In genomic region chr9:34515959-34516358, GRCh38 we compare ENCODE assay signal across 24 cellular contexts. TPM values are rescaled to one million over a fixed set of nuclear protein-coding genes. Genes with fewer than 3 reads are reported as not detected.
DNase-seq lines count a peak whose midpoint lies in the region; ATAC-seq, FAIRE-seq and TF ChIP-seq lines count a peak whose summit lies in the region.
"Had no signal": no experiment of that assay in that cellular context is flagged by ENCODE, and none has a peak within 500 bp of the region (broad histone marks: within the 10 kb centered on the region; RNA-seq: fewer than 3 reads in every experiment).

No MANE protein-coding gene starts in this region.

- H4K8ac ChIP-seq in H1 (ENCODE audit: extremely low read depth, insufficient read depth, low read length) = no peak overlapping the region

- ATAC-seq in RWPE2 (ENCODE audit: low read depth) = no peak
- no peak for ATAC-seq in HepG2
- ATAC-seq: GM12878, GM23338 had no signal

- H3K4me1 ChIP-seq in HEK293 (ENCODE audit: control insufficient read depth, insufficient read depth, low read length) (peaks cover 3% of the 10 kb centered on the region), RWPE2 (ENCODE audit: insufficient read depth, poor library complexity, severe bottlenecking) (no peaks in the 10 kb centered on the region), H1 (replicated peaks in 1 of 4; ENCODE audit: control insufficient read depth in 3 of 4, insufficient read depth in 4 of 4, low read length in 3 of 4) (peaks cover 15 to 22% (median 18%) of the 10 kb centered on the region in 4 experiments), sigmoid colon (no peaks in the 10 kb centered on the region), HepG2 (ENCODE audit: insufficient read depth, low read length) (peaks cover 16% of the 10 kb centered on the region)

- H3K36me3 ChIP-seq in HEK293 (ENCODE audit: control insufficient read depth in 2 of 2, insufficient read depth in 1 of 2, low read length in 2 of 2) (no peaks in the 10 kb centered on the region), RWPE2 (ENCODE audit: low read depth) (no peaks in the 10 kb centered on the region), H1 (ENCODE audit: control insufficient read depth in 2 of 4, insufficient read depth in 4 of 4, low read length in 3 of 4) (no peaks in the 10 kb centered on the region), sigmoid colon (no peaks in the 10 kb centered on the region), HepG2 (replicated peaks in 1 of 2; ENCODE audit: control insufficient read depth in 1 of 2, insufficient read depth in 2 of 2, low read length in 2 of 2) (no peaks in the 10 kb centered on the region)
- H3K36me3 ChIP-seq: HAP-1 had no signal

- TF ChIP-seq POLR2A in H1 (IDR thresholded peaks at IDR 0.05; ENCODE audit: control extremely low read depth in 1 of 2, low read depth in 2 of 2, low read length in 2 of 2) (no peak), sigmoid colon (IDR thresholded peaks at IDR 0.05) (no peak), HepG2 (IDR thresholded peaks at IDR 0.05; ENCODE audit: insufficient read depth in 1 of 2, low read depth in 2 of 2, low read length in 2 of 2) (no peak)

- no peaks in the 10 kb centered on the region for H3K23me2 ChIP-seq in H1 (ENCODE audit: low read depth, low read length)

- H4K5ac ChIP-seq in H1 (ENCODE audit: insufficient read length, low read depth, low read length) = no peak overlapping the region

- no peak overlapping the region for H3K18ac ChIP-seq in H1 (ENCODE audit: extremely low read depth, low read length)

- no peaks in the 10 kb centered on the region for H3K79me1 ChIP-seq in H1 (ENCODE audit: low read depth, low read length)

- H3K79me2 ChIP-seq in H1 (ENCODE audit: control insufficient read depth in 1 of 2, insufficient read depth in 2 of 2, low read length in 2 of 2) (no peaks in the 10 kb centered on the region), HepG2 (ENCODE audit: insufficient read depth, low read length) (no peaks in the 10 kb centered on the region)

- CTCF ChIA-PET in HEK293 (lab: Yijun Ruan, JAX) = interaction anchor here (0.7 kb wide), 1 partner anchor 267 kb away, joined by 4 read pairs; no protein-coding TSS in a partner anchor
- CTCF ChIA-PET in H1 (lab: Charles Lee; ENCODE audit: partially characterized antibody) = interaction anchor here (1.8 to 5.7 kb wide), 4 partner anchors 14 to 75 kb away, joined by 5 to 53 read pairs (median 15); no protein-coding TSS in a partner anchor
- CTCF ChIA-PET in HepG2 (lab: Yijun Ruan, JAX; ENCODE audit: low intra/inter-chr PET ratio, low total read pairs) = no interaction called here

- no peak overlapping the region for H4K91ac ChIP-seq in H1 (replicated peaks; ENCODE audit: insufficient read length, low read length)

- H3K9me3 ChIP-seq in HEK293 (ENCODE audit: control insufficient read depth, insufficient read depth, low read depth, low read length) (no peaks in the 10 kb centered on the region), RWPE2 (ENCODE audit: severe bottlenecking) (no peaks in the 10 kb centered on the region), H1 (ENCODE audit: insufficient read depth in 2 of 2, low read depth in 1 of 2, low read length in 1 of 2) (no peaks in the 10 kb centered on the region), sigmoid colon (no peaks in the 10 kb centered on the region), HepG2 (ENCODE audit: low read length) (no peaks in the 10 kb centered on the region)
- H3K9me3 ChIP-seq: HAP-1 had no signal

- in situ Hi-C loops in HepG2 (cut with HindIII; ENCODE audit: extremely low pct_ligation_motif_present, low pct_unique_long_range_greater_than_20kb) = no loop called here

- DNase-seq in RWPE2 (ENCODE audit: low spot score) (peak; percentile 23), H1 (ENCODE audit: low read depth in 1 of 2, low spot score in 2 of 2) (no peak), sigmoid colon (peak; percentile 9), NCI-H345 (lab: John Stamatoyannopoulos, UW) (no peak), HT-29 (ENCODE audit: low spot score) (no peak), HepG2 (ENCODE audit: low spot score) (no peak), NCI-H748 (lab: John Stamatoyannopoulos, UW; ENCODE audit: unreplicated experiment) (no peak)
- DNase-seq: CD4-positive, alpha-beta T cell; CD8-positive, alpha-beta memory T cell; DMS 273 treated with DMSO at 0.1 percent for 48 hours; DMS79; EL; GDM1 had no signal

- no peak overlapping the region for H2BK120ac ChIP-seq in H1 (replicated peaks; ENCODE audit: low read depth, low read length)

- H3K27me3 ChIP-seq in RWPE2 (ENCODE audit: insufficient read depth, poor library complexity, severe bottlenecking) (no peaks in the 10 kb centered on the region), H1 (replicated peaks in 1 of 4; ENCODE audit: control insufficient read depth in 3 of 4, extremely low read depth in 1 of 4, insufficient read depth in 3 of 4, low read length in 3 of 4) (no peaks in the 10 kb centered on the region; a peak in 1 of 7 replicates), sigmoid colon (no peaks in the 10 kb centered on the region), HepG2 (ENCODE audit: control insufficient read depth in 1 of 2, insufficient read depth in 2 of 2, low read length in 2 of 2) (peaks cover 4 to 23% of the 10 kb centered on the region in 2 experiments; a peak in 3 of 5 replicates)

- H3K4me3 ChIP-seq in HEK293 (ENCODE audit: low read depth, low read length) (no peak overlapping the region), RWPE2 (ENCODE audit: severe bottlenecking) (no peak overlapping the region), H1 (ENCODE audit: extremely low read depth in 1 of 4, insufficient read depth in 2 of 4, low read depth in 3 of 4, low read length in 4 of 4) (no peak overlapping the region), sigmoid colon (no peak overlapping the region), HepG2 (replicated peaks in 1 of 3; ENCODE audit: insufficient read depth in 1 of 3, low read depth in 2 of 3, low read length in 3 of 3) (no peak overlapping the region)
- H3K4me3 ChIP-seq: GM12878, GM23338, HAP-1 had no signal

- no peak overlapping the region; the same call in 1 of the 2 replicates for H2BK12ac ChIP-seq in H1 (ENCODE audit: low read depth, low read length)

- H2AFZ ChIP-seq in H1 (ENCODE audit: low read length) (no peak overlapping the region), HepG2 (ENCODE audit: low read length) (no peak overlapping the region)
- H2AFZ ChIP-seq: GM23338 had no signal

- intact Hi-C loops in sigmoid colon (cut with DNase I) (no loop called here), HepG2 (cut with micrococcal nuclease; ENCODE audit: unreplicated experiment) (no loop called here)

- H3K9ac ChIP-seq in H1 (replicated peaks in 1 of 4; ENCODE audit: extremely low read depth in 1 of 4, low read depth in 3 of 4, low read length in 3 of 4) = no peak overlapping the region
- no peak overlapping the region for H3K9ac ChIP-seq in HepG2 (ENCODE audit: insufficient read depth, low read depth, low read length)

- no peak overlapping the region for H2BK15ac ChIP-seq in H1 (ENCODE audit: low read length)

- TF ChIP-seq RAD21 in H1 (IDR thresholded peaks at IDR 0.05 in 1 of 2, conservative IDR thresholded peaks at IDR 0.05 in 1 of 2; ENCODE audit: low read depth in 2 of 2, low read length in 2 of 2) (no peak), HepG2 (CRISPR knock-in tag; IDR thresholded peaks at IDR 0.05) (no peak)

- H3K56ac ChIP-seq in H1 (replicated peaks; ENCODE audit: insufficient read length, low read depth, low read length) = no peak overlapping the region

- no peak for TF ChIP-seq CTCF in HEK293 (tag by site-specific recombination; IDR thresholded peaks at IDR 0.05)
- TF ChIP-seq CTCF in RWPE2 (IDR thresholded peaks at IDR 0.05; ENCODE audit: poor library complexity, severe bottlenecking) = no peak
- TF ChIP-seq CTCF in H1 (IDR thresholded peaks at IDR 0.05; ENCODE audit: control extremely low read depth in 1 of 3, insufficient read depth in 1 of 3, low read depth in 1 of 3, low read length in 3 of 3) = no peak
- no peak for TF ChIP-seq CTCF in sigmoid colon (IDR thresholded peaks at IDR 0.05)
- TF ChIP-seq CTCF in HepG2 (CRISPR knock-in tag; IDR thresholded peaks at IDR 0.05) = no peak

- no peak overlapping the region for H2AK5ac ChIP-seq in H1 (ENCODE audit: low read depth, low read length)

- TF ChIP-seq EP300 in H1 (IDR thresholded peaks at IDR 0.05; ENCODE audit: borderline replicate concordance in 1 of 2, low read depth in 2 of 2, low read length in 2 of 2) (no peak), sigmoid colon (IDR thresholded peaks at IDR 0.05) (no peak), HepG2 (IDR thresholded peaks at IDR 0.05; ENCODE audit: low read depth in 2 of 2, low read length in 2 of 2) (no peak), HepG2 (CRISPR knock-in tag; IDR thresholded peaks at IDR 0.05; ENCODE audit: borderline replicate concordance) (no peak)

- WGBS in H1 (ENCODE audit: extremely low coverage in 1 of 2, insufficient coverage in 1 of 2, insufficient read length in 1 of 2, insufficient replicate concordance in 2 of 2, low coverage in 1 of 2, low lambda C conversion rate in 2 of 2, missing lambda C conversion rate in 1 of 2), 2 experiments = 90% methylated on average over 3 of the region's 3 CpGs; no CpG with 5 or more reads in 1 of the 2 experiments
- WGBS in sigmoid colon, 2 donors = 90 to 93% methylated on average over 3 of the region's 3 CpGs
- 72% methylated on average over 3 of the region's 3 CpGs for WGBS in HepG2 (ENCODE audit: low lambda C conversion rate)

- H3K27ac ChIP-seq in HEK293 (ENCODE audit: extremely low read depth, low read depth, low read length) (no peak overlapping the region), RWPE2 (ENCODE audit: poor library complexity, severe bottlenecking) (no peak overlapping the region), H1 (ENCODE audit: low read depth, low read length) (no peak overlapping the region), sigmoid colon (no peak overlapping the region), HepG2 (ENCODE audit: extremely low read length, insufficient read depth, low read length) (no peak overlapping the region)

- H3K4me2 ChIP-seq in H1 (ENCODE audit: insufficient read depth in 1 of 2, low read depth in 2 of 2, low read length in 2 of 2) (no peak overlapping the region), HepG2 (ENCODE audit: low read depth, low read length) (no peak overlapping the region)
- H3K4me2 ChIP-seq: GM23338 had no signal

- no peak overlapping the region for H3K14ac ChIP-seq in H1 (ENCODE audit: insufficient read length)

- no peak for FAIRE-seq in H1 (lab: Jason Lieb, UNC)
- no peak for FAIRE-seq in HepG2 (lab: Jason Lieb, UNC)
- FAIRE-seq: D721Med, GM12878, GM19239, H54 had no signal

- H4K20me1 ChIP-seq in H1 (replicated peaks in 1 of 2; ENCODE audit: control insufficient read depth in 1 of 2, insufficient read depth in 2 of 2, low read length in 2 of 2) = no peaks in the 10 kb centered on the region
- H4K20me1 ChIP-seq in HepG2 (ENCODE audit: insufficient read depth, low read length) = no peaks in the 10 kb centered on the region

- BruUV-seq in HepG2 (replicated peaks; lab: Mats Ljungman, UMichigan) = no TSS peak

- no peak overlapping the region for H3K4ac ChIP-seq in H1 (replicated peaks; ENCODE audit: insufficient read length, low read depth, low read length)

- H3K23ac ChIP-seq in H1 (ENCODE audit: insufficient read length) = no peak overlapping the region

- no peak overlapping the region for H2BK5ac ChIP-seq in H1 (ENCODE audit: low read depth, low read length)

- POLR2A ChIA-PET in HEK293 (lab: Yijun Ruan, JAX) (no interaction called here), H1 (lab: Charles Lee; ENCODE audit: partially characterized antibody) (no interaction called here), HepG2 (lab: Yijun Ruan, JAX) (no interaction called here)

- 0 out of 2 replicates have a peak overlapping the region, but pooled peaks have one; percentile 13 for H2BK20ac ChIP-seq in H1 (ENCODE audit: low read length)

RNA-seq across cellular contexts. Expression of gene ENHO, which starts 6.8 kb away (rescaled TPM):
- total RNA-seq in H1 (2021; fragmentation: NEBNext Ultra II Directional; extraction: Animal tissue kit (Norgen Biotek cat#: 25700)) = 12.2 and 14.1 TPM in 2 replicates
- polyA plus RNA-seq in H1 (2011; rRNA removed) (49.4 and 60.4 TPM in 2 replicates), sigmoid colon (1 to 10 TPM; 1.9 to 7.4 (median 6.0) TPM), HepG2 (2011; rRNA removed) (0.08 TPM in 1 of 2 replicates, not detected in the other)
- 29.2 TPM for polyA plus RNA-seq in H1 (2011; cell fraction: cytosol; rRNA removed)
- 23.2 TPM for polyA plus RNA-seq in H1 (2011; cell fraction: nucleus; rRNA removed)
- polyA plus RNA-seq in H1 (2012, experiment 1 of 2) = 9.7 to 24.6 TPM (median 19.1 TPM) in 4 replicates
- 20.1 TPM for polyA plus RNA-seq in H1 (2012, experiment 2 of 2)
- polyA plus RNA-seq in H1 (2013, experiment 1 of 2) = 15.4 TPM
- polyA plus RNA-seq in H1 (2013, experiment 2 of 2) = 15.5 TPM
- 3.8 and 8.2 TPM in 2 replicates for polyA minus RNA-seq in H1 (2011; rRNA and poly(A)+ RNA removed)
- polyA minus RNA-seq in H1 (2011; cell fraction: cytosol; rRNA and poly(A)+ RNA removed) = 6.1 TPM
- polyA minus RNA-seq in H1 (2011; cell fraction: nucleus; rRNA and poly(A)+ RNA removed) = 7.1 TPM
- total RNA-seq in sigmoid colon (1 to 10 TPM in 1 of 4 donors, not detected in 3; 2.5 TPM), HepG2 (2016; rRNA removed; fragmentation: Illumina TruSeq; extraction: Trizol) (0.51 and 0.60 TPM in 2 replicates)
- total RNA-seq in HT-29 (2014; rRNA removed; shearing (Covaris generic)) = 0.94 and 1.4 TPM in 2 replicates
- 3.5 and 4.0 TPM in 2 replicates for total RNA-seq in HepG2 (2016; cell fraction: cytosol; rRNA removed; fragmentation: Illumina TruSeq; extraction: Trizol; ENCODE audit: low read depth)
- 0.64 and 0.91 TPM in 2 replicates for total RNA-seq in HepG2 (2016; cell fraction: insoluble cytoplasmic fraction; rRNA removed; fragmentation: Illumina TruSeq; extraction: Trizol)
- total RNA-seq in HepG2 (2016; cell fraction: membrane; rRNA removed; fragmentation: Illumina TruSeq; extraction: Trizol) = 2.4 and 2.5 TPM in 2 replicates
- total RNA-seq in HepG2 (2016; cell fraction: nucleus; rRNA removed; fragmentation: Illumina TruSeq; extraction: Trizol) = 0.47 TPM in 1 of 2 replicates, not detected in the other
- 0.07 TPM in 1 of 2 replicates, not detected in the other for polyA plus RNA-seq in HepG2 (2011; cell fraction: cytosol; rRNA removed)
- not detected in 2 replicates for polyA plus RNA-seq in HepG2 (2011; cell fraction: nucleus; rRNA removed)
- polyA plus RNA-seq in HepG2 (2012) = not detected in 2 replicates
- 5.9 and 6.4 TPM in 2 replicates for polyA plus RNA-seq in HepG2 (2016; cell fraction: cytosol; fragmentation: Illumina TruSeq; extraction: Trizol; ENCODE audit: low read depth)
- polyA plus RNA-seq in HepG2 (2016; cell fraction: insoluble cytoplasmic fraction; fragmentation: Illumina TruSeq; extraction: Trizol; ENCODE audit: low read depth) = 0.51 and 0.62 TPM in 2 replicates
- polyA plus RNA-seq in HepG2 (2016; cell fraction: membrane; fragmentation: Illumina TruSeq; extraction: Trizol; ENCODE audit: low read depth) = 3.4 and 3.8 TPM in 2 replicates
- 0.77 TPM in 1 of 2 replicates, not detected in the other for polyA plus RNA-seq in HepG2 (2016; cell fraction: nucleus; fragmentation: Illumina TruSeq; extraction: Trizol; ENCODE audit: insufficient read depth, low read depth)
- polyA minus RNA-seq in HepG2 (2011; rRNA and poly(A)+ RNA removed; ENCODE audit: low replicate concordance) = not detected in 2 replicates
- not detected in 2 replicates for polyA minus RNA-seq in HepG2 (2011; cell fraction: cytosol; rRNA and poly(A)+ RNA removed)
- not detected in 2 replicates for polyA minus RNA-seq in HepG2 (2011; cell fraction: nucleus; rRNA and poly(A)+ RNA removed)
- total RNA-seq: GM12878 had no signal
- polyA plus RNA-seq: CD8-positive, alpha-beta memory T cell; GM12878 had no signal

RNA-seq across cellular contexts. Expression of gene DNAI1, which starts 57.4 kb away (rescaled TPM):
- total RNA-seq in H1 (2021; fragmentation: NEBNext Ultra II Directional; extraction: Animal tissue kit (Norgen Biotek cat#: 25700)) = 0.37 and 1.1 TPM in 2 replicates
- polyA plus RNA-seq in H1 (2011; rRNA removed) (0.35 and 0.54 TPM in 2 replicates), sigmoid colon (under 1 TPM in 1 of 3 donors, not detected in 2; 0.01 TPM), HepG2 (2011; rRNA removed) (not detected in 2 replicates)
- 0.54 TPM for polyA plus RNA-seq in H1 (2011; cell fraction: cytosol; rRNA removed)
- polyA plus RNA-seq in H1 (2011; cell fraction: nucleus; rRNA removed) = 2.5 TPM
- 0.36 to 1.1 TPM (median 0.81 TPM) in 4 replicates for polyA plus RNA-seq in H1 (2012, experiment 1 of 2)
- not detected for polyA plus RNA-seq in H1 (2012, experiment 2 of 2)
- 0.24 TPM for polyA plus RNA-seq in H1 (2013, experiment 1 of 2)
- polyA plus RNA-seq in H1 (2013, experiment 2 of 2) = 0.13 TPM
- polyA minus RNA-seq in H1 (2011; rRNA and poly(A)+ RNA removed) = 0.32 and 1.1 TPM in 2 replicates
- not detected for polyA minus RNA-seq in H1 (2011; cell fraction: cytosol; rRNA and poly(A)+ RNA removed)
- 1.00 TPM for polyA minus RNA-seq in H1 (2011; cell fraction: nucleus; rRNA and poly(A)+ RNA removed)
- total RNA-seq in sigmoid colon (under 1 TPM in 1 of 4 donors, not detected in 3; under 0.01 TPM), HepG2 (2016; rRNA removed; fragmentation: Illumina TruSeq; extraction: Trizol) (not detected in 2 replicates)
- not detected in 2 replicates for total RNA-seq in HT-29 (2014; rRNA removed; shearing (Covaris generic))
- total RNA-seq in HepG2 (2016; cell fraction: cytosol; rRNA removed; fragmentation: Illumina TruSeq; extraction: Trizol; ENCODE audit: low read depth) = not detected in 2 replicates
- not detected in 2 replicates for total RNA-seq in HepG2 (2016; cell fraction: insoluble cytoplasmic fraction; rRNA removed; fragmentation: Illumina TruSeq; extraction: Trizol)
- total RNA-seq in HepG2 (2016; cell fraction: membrane; rRNA removed; fragmentation: Illumina TruSeq; extraction: Trizol) = not detected in 2 replicates
- not detected in 2 replicates for total RNA-seq in HepG2 (2016; cell fraction: nucleus; rRNA removed; fragmentation: Illumina TruSeq; extraction: Trizol)
- polyA plus RNA-seq in HepG2 (2011; cell fraction: cytosol; rRNA removed) = not detected in 2 replicates
- 0.09 TPM in 1 of 2 replicates, not detected in the other for polyA plus RNA-seq in HepG2 (2011; cell fraction: nucleus; rRNA removed)
- not detected in 2 replicates for polyA plus RNA-seq in HepG2 (2012)
- not detected in 2 replicates for polyA plus RNA-seq in HepG2 (2016; cell fraction: cytosol; fragmentation: Illumina TruSeq; extraction: Trizol; ENCODE audit: low read depth)
- polyA plus RNA-seq in HepG2 (2016; cell fraction: insoluble cytoplasmic fraction; fragmentation: Illumina TruSeq; extraction: Trizol; ENCODE audit: low read depth) = not detected in 2 replicates
- not detected in 2 replicates for polyA plus RNA-seq in HepG2 (2016; cell fraction: membrane; fragmentation: Illumina TruSeq; extraction: Trizol; ENCODE audit: low read depth)
- polyA plus RNA-seq in HepG2 (2016; cell fraction: nucleus; fragmentation: Illumina TruSeq; extraction: Trizol; ENCODE audit: insufficient read depth, low read depth) = not detected in 2 replicates
- polyA minus RNA-seq in HepG2 (2011; rRNA and poly(A)+ RNA removed; ENCODE audit: low replicate concordance) = 0.94 TPM in 1 of 2 replicates, not detected in the other
- not detected in 2 replicates for polyA minus RNA-seq in HepG2 (2011; cell fraction: cytosol; rRNA and poly(A)+ RNA removed)
- polyA minus RNA-seq in HepG2 (2011; cell fraction: nucleus; rRNA and poly(A)+ RNA removed) = not detected in 2 replicates
- total RNA-seq: A172; A673; CD4-positive, alpha-beta T cell; CD8-positive, alpha-beta memory T cell; GM12878 had no signal
- polyA plus RNA-seq: BJ; CD14-positive monocyte; CD8-positive, alpha-beta memory T cell; GM12878 had no signal

RNA-seq across cellular contexts. Expression of gene FAM219A, which starts 57.6 kb away (rescaled TPM):
- 10.4 and 10.6 TPM in 2 replicates for total RNA-seq in H1 (2021; fragmentation: NEBNext Ultra II Directional; extraction: Animal tissue kit (Norgen Biotek cat#: 25700))
- polyA plus RNA-seq in H1 (2011; rRNA removed) = 7.7 and 8.8 TPM in 2 replicates
- polyA plus RNA-seq in H1 (2011; cell fraction: cytosol; rRNA removed) = 7.7 TPM
- 12.6 TPM for polyA plus RNA-seq in H1 (2011; cell fraction: nucleus; rRNA removed)
- 8.5 to 12.2 TPM (median 10.2 TPM) in 4 replicates for polyA plus RNA-seq in H1 (2012, experiment 1 of 2)
- 10.0 TPM for polyA plus RNA-seq in H1 (2012, experiment 2 of 2)
- polyA plus RNA-seq in H1 (2013, experiment 1 of 2) = 5.1 TPM
- polyA plus RNA-seq in H1 (2013, experiment 2 of 2) = 5.1 TPM
- 5.2 and 7.2 TPM in 2 replicates for polyA minus RNA-seq in H1 (2011; rRNA and poly(A)+ RNA removed)
- 5.6 TPM for polyA minus RNA-seq in H1 (2011; cell fraction: cytosol; rRNA and poly(A)+ RNA removed)
- polyA minus RNA-seq in H1 (2011; cell fraction: nucleus; rRNA and poly(A)+ RNA removed) = 3.5 TPM
- total RNA-seq in sigmoid colon = 10 to 100 TPM in 1 of 4 donors, 1 to 10 TPM in 3; 7.4 to 10.2 (median 8.8) TPM
- polyA plus RNA-seq in sigmoid colon = 1 to 10 TPM; 3.0 to 7.9 (median 3.2) TPM
- 8.0 and 10.3 TPM in 2 replicates for total RNA-seq in HT-29 (2014; rRNA removed; shearing (Covaris generic))
- 3.7 and 3.9 TPM in 2 replicates for total RNA-seq in HepG2 (2016; rRNA removed; fragmentation: Illumina TruSeq; extraction: Trizol)
- total RNA-seq in HepG2 (2016; cell fraction: cytosol; rRNA removed; fragmentation: Illumina TruSeq; extraction: Trizol; ENCODE audit: low read depth) = 0.53 and 0.61 TPM in 2 replicates
- 3.0 and 4.0 TPM in 2 replicates for total RNA-seq in HepG2 (2016; cell fraction: insoluble cytoplasmic fraction; rRNA removed; fragmentation: Illumina TruSeq; extraction: Trizol)
- 2.0 and 2.3 TPM in 2 replicates for total RNA-seq in HepG2 (2016; cell fraction: membrane; rRNA removed; fragmentation: Illumina TruSeq; extraction: Trizol)
- total RNA-seq in HepG2 (2016; cell fraction: nucleus; rRNA removed; fragmentation: Illumina TruSeq; extraction: Trizol) = 3.2 and 4.3 TPM in 2 replicates
- 6.4 and 9.4 TPM in 2 replicates for polyA plus RNA-seq in HepG2 (2011; rRNA removed)
- polyA plus RNA-seq in HepG2 (2011; cell fraction: cytosol; rRNA removed) = 3.7 TPM in 2 replicates
- 12.8 and 13.5 TPM in 2 replicates for polyA plus RNA-seq in HepG2 (2011; cell fraction: nucleus; rRNA removed)
- polyA plus RNA-seq in HepG2 (2012) = 5.3 and 7.6 TPM in 2 replicates
- 0.29 and 0.57 TPM in 2 replicates for polyA plus RNA-seq in HepG2 (2016; cell fraction: cytosol; fragmentation: Illumina TruSeq; extraction: Trizol; ENCODE audit: low read depth)
- polyA plus RNA-seq in HepG2 (2016; cell fraction: insoluble cytoplasmic fraction; fragmentation: Illumina TruSeq; extraction: Trizol; ENCODE audit: low read depth) = 4.5 and 5.0 TPM in 2 replicates
- 1.0 and 1.4 TPM in 2 replicates for polyA plus RNA-seq in HepG2 (2016; cell fraction: membrane; fragmentation: Illumina TruSeq; extraction: Trizol; ENCODE audit: low read depth)
- 9.8 TPM in 2 replicates for polyA plus RNA-seq in HepG2 (2016; cell fraction: nucleus; fragmentation: Illumina TruSeq; extraction: Trizol; ENCODE audit: insufficient read depth, low read depth)
- polyA minus RNA-seq in HepG2 (2011; rRNA and poly(A)+ RNA removed; ENCODE audit: low replicate concordance) = 4.3 and 4.8 TPM in 2 replicates
- 2.4 and 3.4 TPM in 2 replicates for polyA minus RNA-seq in HepG2 (2011; cell fraction: cytosol; rRNA and poly(A)+ RNA removed)
- polyA minus RNA-seq in HepG2 (2011; cell fraction: nucleus; rRNA and poly(A)+ RNA removed) = 2.9 and 3.3 TPM in 2 replicates

Comparison
In these comparisons a context has a peak if more than half of its experiments do, and no peak if none do; other contexts are left out.
1. DNase-seq: peak in RWPE2 (single experiment) and sigmoid colon (single experiment); none in H1 (0 of 2), NCI-H345 (single experiment), HT-29 (single experiment), HepG2 (single experiment) and NCI-H748 (single experiment).